In the genomic region with DNA sequence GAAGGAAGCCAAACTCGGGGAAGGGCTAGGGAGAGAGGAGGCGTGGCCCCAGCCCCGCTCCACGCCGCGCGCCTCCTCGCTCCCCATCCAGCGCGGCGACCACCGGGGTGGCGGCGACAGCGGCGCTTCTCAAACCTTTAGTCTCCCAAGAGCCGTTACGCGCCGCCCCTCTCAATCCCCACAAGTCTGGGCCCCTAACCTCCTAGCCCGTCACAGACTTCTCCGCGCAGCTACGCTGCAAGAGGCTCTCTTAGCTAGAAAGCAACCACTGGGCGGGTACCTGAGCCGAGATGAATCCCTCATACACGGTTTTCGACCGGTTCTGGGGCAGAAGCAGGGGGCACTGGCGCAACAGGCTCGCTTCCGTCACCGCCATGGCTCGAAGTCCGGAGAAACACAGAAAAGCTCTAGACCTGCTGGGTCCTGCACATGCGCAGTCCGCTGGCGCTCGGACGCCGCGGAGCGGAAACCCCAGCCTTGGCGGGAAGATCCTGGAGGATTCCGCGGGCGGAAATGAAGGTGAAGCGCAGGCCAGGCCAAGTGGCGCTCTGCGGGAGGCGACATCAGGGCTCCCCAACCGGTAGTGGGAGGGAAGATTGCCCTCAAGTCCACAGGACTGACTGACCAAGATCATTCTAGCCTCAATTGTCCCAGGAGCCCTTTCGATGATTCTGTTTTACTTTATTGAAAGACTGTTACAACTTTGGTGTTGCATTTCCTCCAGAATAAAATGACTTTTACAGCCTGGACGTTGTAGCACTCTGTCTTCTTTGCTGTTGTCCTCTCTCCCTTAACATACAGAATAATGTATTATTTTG, we compare ENCODE assay signal across 8 cellular contexts. TPM values are rescaled to one million over a fixed set of nuclear protein-coding genes. Genes with fewer than 3 reads are reported as not detected.
A peak's percentile ranks its signal among the peaks of the same experiment; 100 is the strongest.
DNase-seq lines count a peak whose midpoint lies in the region; ATAC-seq and TF ChIP-seq lines count a peak whose summit lies in the region.

A gene (minus strand): TSS at position 388 of the 818 bp plus-strand sequence. CDS start 12 bp downstream, at position 376.

- intact Hi-C loops in naive thymus-derived CD4-positive, alpha-beta T cell (cut with micrococcal nuclease): loop anchor here (1.0 to 2.0 kb wide), 2 partner anchors 194 to 195 kb away; a partner anchor contains a TSS

- H4K20me1 ChIP-seq in GM23338 (replicated peaks; ENCODE audit: insufficient read depth): no peaks in the 10 kb centered on the region

- no peaks in the 10 kb centered on the region for H3K9me2 ChIP-seq in GM23338 (ENCODE audit: insufficient read depth)

- H3K4me1 ChIP-seq in GM23338 (ENCODE audit: insufficient read depth): peaks cover 60% of the 10 kb centered on the region
- H3K4me1 ChIP-seq in naive thymus-derived CD4-positive, alpha-beta T cell (ENCODE audit: control insufficient read depth in 2 of 2, insufficient read depth in 2 of 2, low read length in 2 of 2): peaks cover 0 to 4% of the 10 kb centered on the region in 2 donors

- H3K79me2 ChIP-seq in GM23338 (replicated peaks; ENCODE audit: insufficient read depth): peaks cover 46% of the 10 kb centered on the region

- no peaks in the 10 kb centered on the region for H3K27me3 Mint-ChIP-seq in GM23338 (ENCODE audit: insufficient read depth, low read depth, poor library complexity)
- H3K27me3 Mint-ChIP-seq in naive thymus-derived CD4-positive, alpha-beta T cell: peaks cover 5 to 17% (median 13%) of the 10 kb centered on the region in 5 donors
- H3K27me3 Mint-ChIP-seq in stimulated activated memory B cell treated with anti-CD40 and anti-IgM and Interleukin-4, amounts not matched to agents 10 μg/mL and 1 μg/mL and 100 μg/mL, for 72 hours: no peaks in the 10 kb centered on the region

- H3K27ac Mint-ChIP-seq in GM23338: peak within 1 kb of the TSS; percentile 99
- peak within 1 kb of the TSS; percentile 28 to 89 (median 68) for H3K27ac Mint-ChIP-seq in naive thymus-derived CD4-positive, alpha-beta T cell
- peak within 1 kb of the TSS; percentile 97 for H3K27ac Mint-ChIP-seq in stimulated activated memory B cell treated with anti-CD40 and anti-IgM and Interleukin-4, amounts not matched to agents 10 μg/mL and 1 μg/mL and 100 μg/mL, for 72 hours

- no peaks in the 10 kb centered on the region for H3K27me3 ChIP-seq in GM23338 (ENCODE audit: insufficient read depth)
- no peaks in the 10 kb centered on the region for H3K27me3 ChIP-seq in naive thymus-derived CD4-positive, alpha-beta T cell (ENCODE audit: control insufficient read depth in 2 of 2, insufficient read depth in 2 of 2, low read length in 2 of 2)

- H3K9me3 ChIP-seq in naive thymus-derived CD4-positive, alpha-beta T cell (ENCODE audit: control insufficient read depth in 2 of 3, low read length in 3 of 3): no peaks in the 10 kb centered on the region

- H3K4me3 ChIP-seq in GM23338 (peak within 1 kb of the TSS; percentile 81), fibroblast of mammary gland (ENCODE audit: control insufficient read depth, low read depth, low read length) (peak within 1 kb of the TSS; percentile 88)
- peak within 1 kb of the TSS; percentile 68 for H3K4me3 ChIP-seq in naive thymus-derived CD4-positive, alpha-beta T cell (ENCODE audit: low read length)

- H3K36me3 ChIP-seq in GM23338 (ENCODE audit: insufficient read depth): no peaks in the 10 kb centered on the region
- H3K36me3 ChIP-seq in naive thymus-derived CD4-positive, alpha-beta T cell (ENCODE audit: control insufficient read depth in 2 of 3, insufficient read depth in 3 of 3, low read length in 3 of 3): no peaks in the 10 kb centered on the region

- ATAC-seq in GM23338: peak; percentile 85
- ATAC-seq in naive thymus-derived CD4-positive, alpha-beta T cell: peak; percentile 76
- ATAC-seq in stimulated activated memory B cell treated with anti-CD40 and anti-IgM and Interleukin-4, amounts not matched to agents 10 μg/mL and 1 μg/mL and 100 μg/mL, for 72 hours: peak; percentile 93

- peak within 1 kb of the TSS; percentile 96 for H3K4me3 Mint-ChIP-seq in GM23338
- H3K4me3 Mint-ChIP-seq in naive thymus-derived CD4-positive, alpha-beta T cell: peak within 1 kb of the TSS; percentile 92 to 99 (median 93)
- H3K4me3 Mint-ChIP-seq in stimulated activated memory B cell treated with anti-CD40 and anti-IgM and Interleukin-4, amounts not matched to agents 10 μg/mL and 1 μg/mL and 100 μg/mL, for 72 hours: peak within 1 kb of the TSS; percentile 96

- POLR2A ChIA-PET in naive thymus-derived CD4-positive, alpha-beta T cell (lab: Charles Lee): no interaction called here

- peak within 1 kb of the TSS; percentile 82; the same call in 1 of the 2 replicates for H2AFZ ChIP-seq in GM23338

- no peaks in the 10 kb centered on the region for H3F3A ChIP-seq in GM23338 (replicated peaks; ENCODE audit: low read depth)

- peak within 1 kb of the TSS; percentile 93 for H3K4me2 ChIP-seq in GM23338

- H3K27ac ChIP-seq in GM23338 (ENCODE audit: low read depth): peak within 1 kb of the TSS; percentile 99
- peak within 1 kb of the TSS; percentile 1 for H3K27ac ChIP-seq in naive thymus-derived CD4-positive, alpha-beta T cell (ENCODE audit: low read depth, low read length)

- no peak; a peak in 2 of 4 replicates for TF ChIP-seq CTCF in GM23338 (conservative IDR thresholded peaks at IDR 0.05; ENCODE audit: low read depth in 2 of 2)
- TF ChIP-seq CTCF in fibroblast of mammary gland (conservative IDR thresholded peaks at IDR 0.05; ENCODE audit: control insufficient read depth, insufficient read depth, low read depth, low read length): no peak

- H3K4me1 Mint-ChIP-seq in GM23338: peaks cover 45% of the 10 kb centered on the region
- H3K4me1 Mint-ChIP-seq in naive thymus-derived CD4-positive, alpha-beta T cell: peaks cover 3 to 34% (median 15%) of the 10 kb centered on the region in 7 donors
- H3K4me1 Mint-ChIP-seq in stimulated activated memory B cell treated with anti-CD40 and anti-IgM and Interleukin-4, amounts not matched to agents 10 μg/mL and 1 μg/mL and 100 μg/mL, for 72 hours: peaks cover 39% of the 10 kb centered on the region

- CTCF ChIA-PET in naive thymus-derived CD4-positive, alpha-beta T cell (lab: Charles Lee): no interaction called here

- H3K9me3 Mint-ChIP-seq in GM23338: no peaks in the 10 kb centered on the region
- no peaks in the 10 kb centered on the region for H3K9me3 Mint-ChIP-seq in naive thymus-derived CD4-positive, alpha-beta T cell
- no peaks in the 10 kb centered on the region for H3K9me3 Mint-ChIP-seq in stimulated activated memory B cell treated with anti-CD40 and anti-IgM and Interleukin-4, amounts not matched to agents 10 μg/mL and 1 μg/mL and 100 μg/mL, for 72 hours

- H3K36me3 Mint-ChIP-seq in GM23338 (ENCODE audit: low read depth): no peaks in the 10 kb centered on the region
- H3K36me3 Mint-ChIP-seq in naive thymus-derived CD4-positive, alpha-beta T cell: no peaks in the 10 kb centered on the region
- peaks cover 1% of the 10 kb centered on the region for H3K36me3 Mint-ChIP-seq in stimulated activated memory B cell treated with anti-CD40 and anti-IgM and Interleukin-4, amounts not matched to agents 10 μg/mL and 1 μg/mL and 100 μg/mL, for 72 hours

- peak; percentile 87 for DNase-seq in EH (ENCODE audit: low read depth)
- DNase-seq in GM23338 (ENCODE audit: low spot score): peak; percentile 96
- peak; percentile 55 to 80 for DNase-seq in Kasumi-1 (lab: John Stamatoyannopoulos, UW)
- DNase-seq in RPMI8226: peak; percentile 90
- peak; percentile 13 to 42 for DNase-seq in activated T-helper 1 cell treated with anti-CD3 and anti-CD28 coated beads, Interleukin-2, amount 50 U/mL, for 16 hours (ENCODE audit: low read depth in 1 of 2, low spot score in 1 of 2)
- DNase-seq in fibroblast of mammary gland (ENCODE audit: low read depth): peak; percentile 81
- DNase-seq in naive thymus-derived CD4-positive, alpha-beta T cell: peak; percentile 21 to 83 (median 42)

TF ChIP-seq in GM23338, 12 proteins besides CTCF, POLR2A, EP300 and RAD21 (continues in another document):
- TF ChIP-seq, protein P1, sequence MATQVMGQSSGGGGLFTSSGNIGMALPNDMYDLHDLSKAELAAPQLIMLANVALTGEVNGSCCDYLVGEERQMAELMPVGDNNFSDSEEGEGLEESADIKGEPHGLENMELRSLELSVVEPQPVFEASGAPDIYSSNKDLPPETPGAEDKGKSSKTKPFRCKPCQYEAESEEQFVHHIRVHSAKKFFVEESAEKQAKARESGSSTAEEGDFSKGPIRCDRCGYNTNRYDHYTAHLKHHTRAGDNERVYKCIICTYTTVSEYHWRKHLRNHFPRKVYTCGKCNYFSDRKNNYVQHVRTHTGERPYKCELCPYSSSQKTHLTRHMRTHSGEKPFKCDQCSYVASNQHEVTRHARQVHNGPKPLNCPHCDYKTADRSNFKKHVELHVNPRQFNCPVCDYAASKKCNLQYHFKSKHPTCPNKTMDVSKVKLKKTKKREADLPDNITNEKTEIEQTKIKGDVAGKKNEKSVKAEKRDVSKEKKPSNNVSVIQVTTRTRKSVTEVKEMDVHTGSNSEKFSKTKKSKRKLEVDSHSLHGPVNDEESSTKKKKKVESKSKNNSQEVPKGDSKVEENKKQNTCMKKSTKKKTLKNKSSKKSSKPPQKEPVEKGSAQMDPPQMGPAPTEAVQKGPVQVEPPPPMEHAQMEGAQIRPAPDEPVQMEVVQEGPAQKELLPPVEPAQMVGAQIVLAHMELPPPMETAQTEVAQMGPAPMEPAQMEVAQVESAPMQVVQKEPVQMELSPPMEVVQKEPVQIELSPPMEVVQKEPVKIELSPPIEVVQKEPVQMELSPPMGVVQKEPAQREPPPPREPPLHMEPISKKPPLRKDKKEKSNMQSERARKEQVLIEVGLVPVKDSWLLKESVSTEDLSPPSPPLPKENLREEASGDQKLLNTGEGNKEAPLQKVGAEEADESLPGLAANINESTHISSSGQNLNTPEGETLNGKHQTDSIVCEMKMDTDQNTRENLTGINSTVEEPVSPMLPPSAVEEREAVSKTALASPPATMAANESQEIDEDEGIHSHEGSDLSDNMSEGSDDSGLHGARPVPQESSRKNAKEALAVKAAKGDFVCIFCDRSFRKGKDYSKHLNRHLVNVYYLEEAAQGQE (IDR thresholded peaks at IDR 0.05; ENCODE audit: unreplicated experiment): no peak
- TF ChIP-seq ZNF331 (CRISPR knock-in tag; IDR thresholded peaks at IDR 0.05; ENCODE audit: low read depth): no peak

RNA-seq across cellular contexts. Expression of the gene that starts here (rescaled TPM):
- 90.4 and 115 TPM in 2 replicates for total RNA-seq in GM23338 (2014; rRNA removed; shearing (Covaris generic))
- 82.1 and 97.8 TPM in 2 replicates for polyA plus RNA-seq in GM23338 (2016; fragmentation: Nextera tagmentation; extraction: Ambion mirVana)
- 10 to 100 TPM in 1 of 5 experiments, 1 to 10 TPM in 4; 1.9 to 14.5 (median 4.0) TPM for total RNA-seq in naive thymus-derived CD4-positive, alpha-beta T cell
- 1 to 10 TPM in 1 of 2 donors, under 1 TPM in 1; 0.51 to 3.1 TPM for polyA plus RNA-seq in naive thymus-derived CD4-positive, alpha-beta T cell

Comparison
In these comparisons a context has a peak if more than half of its experiments do, and no peak if none do; other contexts are left out.
1. Peak in every context shown above with its lines: DNase-seq, ATAC-seq, H3K4me3 ChIP-seq and H3K27ac ChIP-seq.
2. RNA of the gene that starts here (polyA plus RNA-seq): 82.1 to 97.8 TPM in GM23338; 0.51 to 3.1 TPM in naive thymus-derived CD4-positive, alpha-beta T cell; every median in the first group is over 10 times any median in the second.
3. DNase-seq: peak in every context shown above with its lines; median percentile 96 in GM23338; 90 in RPMI8226; 87 in EH; 81 in fibroblast of mammary gland; 68 in Kasumi-1; 42 in naive thymus-derived CD4-positive, alpha-beta T cell; 28 in activated T-helper 1 cell treated with anti-CD3 and anti-CD28 coated beads, Interleukin-2, amount 50 U/mL, for 16 hours.